8 cellular contexts compared by ENCODE assay signal in the genomic region with DNA sequence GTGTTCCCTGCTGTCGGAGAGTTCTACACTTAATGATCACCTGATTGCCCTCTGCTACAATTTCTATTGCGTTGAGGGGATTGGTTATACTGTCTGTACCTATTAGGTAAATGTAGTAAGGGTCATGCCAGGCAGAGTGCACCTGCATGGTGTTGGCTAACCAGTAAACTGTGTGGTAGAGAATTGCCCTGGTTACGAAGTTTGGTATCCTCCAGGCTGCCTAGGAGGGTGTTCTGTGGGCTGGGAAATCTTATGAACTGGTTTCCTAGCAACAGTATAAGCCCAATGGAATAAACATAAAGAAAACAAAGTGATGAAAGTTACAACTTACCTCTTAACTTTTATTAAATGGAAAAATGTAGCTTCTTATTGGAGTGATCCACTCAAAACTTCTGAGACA. TPM values are rescaled to one million over a fixed set of nuclear protein-coding genes. Genes with fewer than 3 reads are reported as not detected.
DNase-seq lines count a peak whose midpoint lies in the region; ATAC-seq, FAIRE-seq and TF ChIP-seq lines count a peak whose summit lies in the region.

No MANE protein-coding gene starts in this region.

- POLR2A ChIA-PET in A549 (lab: Yijun Ruan, JAX): interaction anchor here (0.7 to 2.6 kb wide), 9 partner anchors 9 to 681 kb away, joined by 3 to 48 read pairs (median 7); partner anchors contain the start of genes KLHL42 and MANSC4
- POLR2A ChIA-PET in HEK293 (lab: Yijun Ruan, JAX): no interaction called here
- POLR2A ChIA-PET in activated B cell treated with CpG ODN at 0.5 μM for 24 hours (lab: Charles Lee): interaction anchor here (0.6 to 1.6 kb wide), 2 partner anchors 147 to 411 kb away, joined by 3 to 5 read pairs; partner anchors contain the start of genes KLHL42 and MANSC4

- whole genome bisulfite sequencing in A549 (ENCODE audit: missing lambda C conversion rate): 96% methylated on average over 3 of the region's 3 CpGs

- H3K4me2 ChIP-seq in A549: peak overlapping the region; percentile 76

- TF ChIP-seq CTCF in A549 (IDR thresholded peaks at IDR 0.05) (no peak), HEK293 (tag by site-specific recombination; IDR thresholded peaks at IDR 0.05) (no peak), activated B cell treated with CpG ODN at 0.5 μM for 24 hours (IDR thresholded peaks at IDR 0.05) (no peak), gastrocnemius medialis (IDR thresholded peaks at IDR 0.05 in 4 of 5, conservative IDR thresholded peaks at IDR 0.05 in 1 of 5) (no peak)

- H3K4me3 ChIP-seq in A549: peak overlapping the region; percentile 91
- peak overlapping the region; percentile 96; the same call in 1 of the 2 replicates for H3K4me3 ChIP-seq in HEK293 (ENCODE audit: low read depth, low read length)
- peak overlapping the region; percentile 76 to 90 (median 85) for H3K4me3 ChIP-seq in gastrocnemius medialis

- H3K9me3 Mint-ChIP-seq in activated B cell treated with CpG ODN at 0.5 μM for 24 hours: no peaks in the 10 kb centered on the region

- ATAC-seq in A549 (no peak), activated B cell treated with CpG ODN at 0.5 μM for 24 hours (ENCODE audit: low read depth) (no peak), gastrocnemius medialis (no peak), HG03108 (IDR thresholded peaks at IDR 0.05; ENCODE audit: unreplicated experiment) (no peak)

- intact Hi-C loops in activated B cell treated with CpG ODN at 0.5 μM for 24 hours (cut with micrococcal nuclease): loop anchor here (2.0 to 10.0 kb wide), 5 partner anchors 31 to 947 kb away; partner anchors contain the start of genes BMAL2, KLHL42, MANSC4 and STK38L
- intact Hi-C loops in gastrocnemius medialis (cut with DNase I; ENCODE audit: low total_unique reads): loop anchor here (2.0 to 10.0 kb wide), 4 partner anchors 39 to 1254 kb away; partner anchors contain the start of genes FGFR1OP2, INTS13 and MRPS35

- TF ChIP-seq EP300 in A549 (IDR thresholded peaks at IDR 0.05): no peak

- H3K36me3 Mint-ChIP-seq in activated B cell treated with CpG ODN at 0.5 μM for 24 hours (ENCODE audit: low read depth): peaks cover 28% of the 10 kb centered on the region

- H3K27ac ChIP-seq in A549 (peak overlapping the region; percentile 98 to 99), HEK293 (ENCODE audit: extremely low read depth, low read depth, low read length) (no peak overlapping the region), gastrocnemius medialis (peak overlapping the region; percentile 90 to 95 (median 92))

- H3K4me1 ChIP-seq in A549 (peaks cover 9% of the 10 kb centered on the region), HEK293 (ENCODE audit: control insufficient read depth, insufficient read depth, low read length) (no peaks in the 10 kb centered on the region), gastrocnemius medialis (peaks cover 7 to 16% of the 10 kb centered on the region in 2 donors)

- TF ChIP-seq POLR2A in A549 (IDR thresholded peaks at IDR 0.05; ENCODE audit: low read length) (no peak), gastrocnemius medialis (IDR thresholded peaks at IDR 0.05) (no peak)

- in situ Hi-C loops in gastrocnemius medialis (cut with MboI; ENCODE audit: low sequenced_read_pairs in 4 of 4): no loop called here

- FAIRE-seq in A549 (lab: Jason Lieb, UNC): no peak

- CTCF ChIA-PET in A549 (lab: Yijun Ruan, JAX) (interaction anchor here (0.7 to 1.7 kb wide), 7 partner anchors 9 to 680 kb away, joined by 3 to 4 read pairs (median 3); no protein-coding TSS in a partner anchor), HEK293 (lab: Yijun Ruan, JAX) (interaction anchor here (0.6 to 1.2 kb wide), 3 partner anchors 679 to 772 kb away, joined by 3 read pairs; no protein-coding TSS in a partner anchor), activated B cell treated with CpG ODN at 0.5 μM for 24 hours (lab: Charles Lee) (no interaction called here)

- no peaks in the 10 kb centered on the region for H3K27me3 ChIP-seq in gastrocnemius medialis

- H3K36me3 ChIP-seq in HEK293 (ENCODE audit: control insufficient read depth in 2 of 2, insufficient read depth in 1 of 2, low read length in 2 of 2) (peaks cover 0 to 4% of the 10 kb centered on the region in 2 experiments; a peak in 1 of 3 replicates), gastrocnemius medialis (no peaks in the 10 kb centered on the region)

- DNase-seq in A549 (ENCODE audit: low read depth in 1 of 2, low spot score in 1 of 2) (peak; percentile 13 to 20), activated B cell treated with CpG ODN at 0.5 μM for 24 hours (no peak), fibroblast of the conjunctiva (ENCODE audit: low read depth) (peak; percentile 23), gastrocnemius medialis (no peak), NCI-H1436 (lab: John Stamatoyannopoulos, UW) (no peak), T1000 (lab: John Stamatoyannopoulos, UW) (no peak)

- TF ChIP-seq RAD21 in A549 (conservative IDR thresholded peaks at IDR 0.05 in 1 of 2, IDR thresholded peaks at IDR 0.05 in 1 of 2): no peak

- no peaks in the 10 kb centered on the region for H3K27me3 Mint-ChIP-seq in activated B cell treated with CpG ODN at 0.5 μM for 24 hours

- H3K4me1 Mint-ChIP-seq in activated B cell treated with CpG ODN at 0.5 μM for 24 hours: peaks cover 42% of the 10 kb centered on the region

- H3K27ac Mint-ChIP-seq in activated B cell treated with CpG ODN at 0.5 μM for 24 hours: peak overlapping the region; percentile 98

- peak overlapping the region; percentile 97 for H3K4me3 Mint-ChIP-seq in activated B cell treated with CpG ODN at 0.5 μM for 24 hours

- H3K9me3 ChIP-seq in A549: no peaks in the 10 kb centered on the region
- no peaks in the 10 kb centered on the region for H3K9me3 ChIP-seq in HEK293 (ENCODE audit: control insufficient read depth, insufficient read depth, low read depth, low read length)
- no peaks in the 10 kb centered on the region for H3K9me3 ChIP-seq in gastrocnemius medialis

TF ChIP-seq in A549, 52 proteins besides CTCF, POLR2A, EP300 and RAD21:
- TF ChIP-seq JUNB (IDR thresholded peaks at IDR 0.05) (no peak), SMC3 (IDR thresholded peaks at IDR 0.05) (no peak), FOSL2 (IDR thresholded peaks at IDR 0.05) (no peak), FOSL2 (CRISPR knock-in tag; IDR thresholded peaks at IDR 0.05) (no peak), JUN (IDR thresholded peaks at IDR 0.05) (no peak), BCL3 (IDR thresholded peaks at IDR 0.05) (no peak)

TF ChIP-seq in HEK293, 187 proteins besides CTCF, POLR2A, EP300 and RAD21:
- TF ChIP-seq ZNF792 (tag by site-specific recombination; IDR thresholded peaks at IDR 0.05) (no peak), HOXA7 (CRISPR knock-in tag; IDR thresholded peaks at IDR 0.05; ENCODE audit: borderline replicate concordance) (no peak)
- TF ChIP-seq, protein P1, sequence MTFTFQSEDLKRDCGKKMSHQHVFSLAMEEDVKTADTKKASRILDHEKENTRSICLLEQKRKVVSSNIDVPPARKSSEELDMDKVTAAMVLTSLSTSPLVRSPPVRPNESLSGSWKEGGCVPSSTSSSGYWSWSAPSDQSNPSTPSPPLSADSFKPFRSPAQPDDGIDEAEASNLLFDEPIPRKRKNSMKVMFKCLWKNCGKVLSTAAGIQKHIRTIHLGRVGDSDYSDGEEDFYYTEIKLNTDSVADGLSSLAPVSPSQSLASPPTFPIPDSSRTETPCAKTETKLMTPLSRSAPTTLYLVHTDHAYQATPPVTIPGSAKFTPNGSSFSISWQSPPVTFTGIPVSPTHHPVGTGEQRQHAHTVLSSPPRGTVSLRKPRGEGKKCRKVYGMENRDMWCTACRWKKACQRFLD (tag by site-specific recombination; IDR thresholded peaks at IDR 0.05): no peak

RNA-seq across cellular contexts. Expression of gene CCDC91, which starts 1.4 kb away (rescaled TPM):
- polyA plus RNA-seq in A549 (2011; rRNA removed): 38.1 and 48.1 TPM in 2 replicates
- polyA plus RNA-seq in A549 (2012; cell fraction: cytosol; rRNA removed): 13.4 and 15.5 TPM in 2 replicates
- polyA plus RNA-seq in A549 (2012; cell fraction: nucleus; rRNA removed): 4.8 and 6.1 TPM in 2 replicates
- 25.2 to 26.0 TPM (median 25.6 TPM) in 3 replicates for polyA plus RNA-seq in A549 (2017; fragmentation: RNase III; extraction: RNeasy Plus Mini Kit Qiagen cat#74134 plus additional on column Dnase treatment)
- 36.2 and 38.4 TPM in 2 replicates for polyA minus RNA-seq in A549 (2011; rRNA and poly(A)+ RNA removed)
- total RNA-seq in activated B cell treated with CpG ODN at 0.5 μM for 24 hours: 43.6 and 46.3 TPM in 2 replicates
- 10 to 100 TPM; 22.3 to 50.6 (median 36.6) TPM for total RNA-seq in gastrocnemius medialis

Comparison
In these comparisons a context has a peak if more than half of its experiments do, and no peak if none do; other contexts are left out.
1. DNase-seq: peak in A549 (2 of 2) and fibroblast of the conjunctiva (single experiment); none in activated B cell treated with CpG ODN at 0.5 μM for 24 hours (single experiment), gastrocnemius medialis (0 of 2), NCI-H1436 (single experiment) and T1000 (single experiment).
2. Peak in every context shown above with its lines, with median percentiles within 50 percentile points of each other: H3K4me3 ChIP-seq.